In the genomic region with DNA sequence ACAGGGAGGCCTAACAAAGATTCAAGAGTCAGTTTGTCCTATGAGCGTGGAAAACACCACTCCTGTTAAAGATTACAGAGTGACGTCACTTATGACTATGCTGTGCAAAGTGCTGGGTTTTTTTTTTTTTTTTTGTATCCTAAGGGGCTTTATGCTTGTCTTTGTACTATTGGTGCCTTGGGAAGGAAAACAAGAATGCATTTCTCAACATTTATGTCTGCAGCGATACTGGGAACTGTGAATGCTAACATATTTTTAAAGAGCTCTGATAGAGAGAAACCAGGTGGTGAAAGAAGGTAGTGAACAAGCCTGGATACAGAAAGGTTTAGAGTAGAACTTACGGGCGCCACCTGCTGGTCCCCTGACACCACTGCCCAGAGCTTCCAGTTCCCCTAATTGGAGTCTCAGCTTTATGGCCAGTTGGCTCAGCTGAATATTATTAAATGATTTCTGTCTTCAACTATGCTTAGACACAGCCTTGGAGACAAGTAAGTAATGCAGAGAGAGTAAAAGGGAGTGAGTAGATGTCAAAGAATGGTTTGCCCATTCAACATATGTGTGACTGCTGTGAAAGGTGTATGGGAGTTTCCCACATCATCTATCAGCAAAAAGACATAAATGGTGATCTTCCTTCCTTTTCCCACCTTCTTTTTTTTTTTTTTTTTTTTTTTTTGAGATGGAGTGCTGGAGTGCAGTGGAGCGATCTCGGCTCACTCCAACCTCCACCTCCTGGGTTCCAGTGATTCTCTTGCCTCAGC, we compare ENCODE assay signal across 8 cellular contexts.
DNase-seq lines count a peak whose midpoint lies in the region; ATAC-seq and TF ChIP-seq lines count a peak whose summit lies in the region.

No MANE protein-coding gene starts in this region.

- H3K27me3 ChIP-seq in IMR-90 (ENCODE audit: control insufficient read depth, insufficient read depth, low read length) (no peaks in the 10 kb centered on the region), PC-9 (ENCODE audit: insufficient read depth, low read depth) (no peaks in the 10 kb centered on the region), esophagus squamous epithelium (no peaks in the 10 kb centered on the region)

- H3K4me3 ChIP-seq in IMR-90 (ENCODE audit: insufficient read depth, low read depth, low read length) (no peak overlapping the region), PC-9 (no peak overlapping the region), esophagus squamous epithelium (no peak overlapping the region)

- peak; percentile 96 for TF ChIP-seq CTCF in IMR-90 (conservative IDR thresholded peaks at IDR 0.05; ENCODE audit: low read depth, low read length)
- TF ChIP-seq CTCF in PC-9 (conservative IDR thresholded peaks at IDR 0.05) = peak; percentile 87
- peak; percentile 67 to 93 (median 87) for TF ChIP-seq CTCF in esophagus squamous epithelium (IDR thresholded peaks at IDR 0.05)
- TF ChIP-seq CTCF in nephron progenitor cell (IDR thresholded peaks at IDR 0.05) = peak; percentile 90

- H3K4me3 Mint-ChIP-seq in activated T-cell treated with anti-CD3 and anti-CD28 coated beads, Interleukin-2, amount 50 U/mL, for 24 hours = no peak overlapping the region
- H3K4me3 Mint-ChIP-seq in nephron progenitor cell = no peak overlapping the region

- in situ Hi-C loops in IMR-90 (cut with MboI; ENCODE audit: low sequenced_read_pairs) = loop anchor here (5.0 to 25.0 kb wide), 2 partner anchors 645 to 1045 kb away; no protein-coding TSS in a partner anchor

- H3K27ac ChIP-seq in IMR-90 (ENCODE audit: insufficient read depth, low read length) (no peak overlapping the region), PC-9 (no peak overlapping the region), esophagus squamous epithelium (no peak overlapping the region)

- H2BK15ac ChIP-seq in IMR-90 (ENCODE audit: low read depth, low read length) = no peak overlapping the region

- dilution Hi-C loops in IMR-90 (cut with HindIII; ENCODE audit: low sequenced_read_pairs, unreplicated experiment) = no loop called here

- H3F3A ChIP-seq in PC-9 (ENCODE audit: insufficient read depth, low read depth) = no peaks in the 10 kb centered on the region

- WGBS in IMR-90 (ENCODE audit: extremely low coverage in 2 of 2, insufficient read length in 1 of 2), 2 experiments = no CpG with 5 or more reads among the region's 7 CpGs
- 24 to 28% methylated on average over 7 of the region's 7 CpGs for WGBS in esophagus squamous epithelium, 2 donors

- TF ChIP-seq RAD21 in IMR-90 (IDR thresholded peaks at IDR 0.05; ENCODE audit: low read length) = peak; percentile 90

- no peak overlapping the region for H2BK20ac ChIP-seq in IMR-90 (ENCODE audit: low read depth, low read length)

- CTCF ChIA-PET in IMR-90 (lab: Yijun Ruan, JAX) = interaction anchor here (0.6 to 2.3 kb wide), 25 partner anchors 8 to 1215 kb away, joined by 3 to 10 read pairs (median 3); no protein-coding TSS in a partner anchor
- CTCF ChIA-PET in PC-9 (lab: Charles Lee) = interaction anchor here (0.6 to 1.1 kb wide), 11 partner anchors 12 to 1303 kb away, joined by 3 to 18 read pairs (median 7); no protein-coding TSS in a partner anchor

- no peak overlapping the region for H3K14ac ChIP-seq in IMR-90 (replicated peaks; ENCODE audit: low read depth, low read length)

- H3K4me2 ChIP-seq in IMR-90 (ENCODE audit: low read depth, low read length) (no peak overlapping the region), PC-9 (no peak overlapping the region)

- no peak overlapping the region for H3K23ac ChIP-seq in IMR-90 (ENCODE audit: low read depth, low read length)

- H3K4me1 ChIP-seq in IMR-90 (ENCODE audit: control insufficient read depth, insufficient read depth, low read length) (no peaks in the 10 kb centered on the region), PC-9 (replicated peaks; ENCODE audit: insufficient read depth) (no peaks in the 10 kb centered on the region; the same call in 1 of the 2 replicates), esophagus squamous epithelium (no peaks in the 10 kb centered on the region)

- no peak overlapping the region for H3K18ac ChIP-seq in IMR-90 (ENCODE audit: low read depth, low read length)

- no peak overlapping the region for H3K9ac ChIP-seq in IMR-90 (ENCODE audit: low read depth, low read length)

- H3K4ac ChIP-seq in IMR-90 (ENCODE audit: low read depth, low read length) = no peak overlapping the region

- H2AK5ac ChIP-seq in IMR-90 (ENCODE audit: low read depth, low read length) = no peak overlapping the region

- no peaks in the 10 kb centered on the region for H3K27me3 Mint-ChIP-seq in activated T-cell treated with anti-CD3 and anti-CD28 coated beads, Interleukin-2, amount 50 U/mL, for 24 hours
- H3K27me3 Mint-ChIP-seq in nephron progenitor cell (ENCODE audit: low read depth, poor library complexity) = peaks cover 14% of the 10 kb centered on the region

- no peaks in the 10 kb centered on the region for H3K79me2 ChIP-seq in PC-9 (ENCODE audit: low read depth)

- DNase-seq in DMS53 (lab: John Stamatoyannopoulos, UW) (peak; percentile 72), IMR-90 (peak; percentile 81), PC-9 (peak; percentile 56 to 70), esophagus squamous epithelium (lab: John Stamatoyannopoulos, UW) (no peak), nephron progenitor cell (peak; percentile 81)
- DNase-seq in activated T-cell treated with anti-CD3 and anti-CD28 coated beads, Interleukin-2, amount 50 U/mL, for 24 hours = peak; percentile 82
- peak; percentile 81 for DNase-seq in stimulated activated naive CD8-positive, alpha-beta T cell treated with anti-CD3 and anti-CD28 coated beads, Interleukin-15, Interleukin-2, amounts not matched to agents 100 U/mL and 50 U/mL, for 24 hours

- H3K9me1 ChIP-seq in IMR-90 (ENCODE audit: insufficient read depth, low read length) = no peaks in the 10 kb centered on the region

- H3K9me3 ChIP-seq in IMR-90 (ENCODE audit: control insufficient read depth, insufficient read depth, low read length) (no peaks in the 10 kb centered on the region), PC-9 (ENCODE audit: insufficient read depth, low read depth) (no peaks in the 10 kb centered on the region), esophagus squamous epithelium (no peaks in the 10 kb centered on the region)

- no peak overlapping the region for H4K5ac ChIP-seq in IMR-90 (ENCODE audit: low read depth, low read length)

- no peaks in the 10 kb centered on the region for H3K36me3 ChIP-seq in IMR-90 (ENCODE audit: control insufficient read depth, insufficient read depth, low read length)
- H3K36me3 ChIP-seq in PC-9 (ENCODE audit: low read depth) = no peaks in the 10 kb centered on the region
- no peaks in the 10 kb centered on the region for H3K36me3 ChIP-seq in esophagus squamous epithelium

- TF ChIP-seq POLR2A in IMR-90 (IDR thresholded peaks at IDR 0.05; ENCODE audit: low read depth, low read length) (no peak), esophagus squamous epithelium (IDR thresholded peaks at IDR 0.05) (no peak)

- no peak overlapping the region for H4K91ac ChIP-seq in IMR-90 (ENCODE audit: insufficient read depth, low read depth, low read length)

- no peak overlapping the region for H4K8ac ChIP-seq in IMR-90 (ENCODE audit: low read depth in 2 of 2, low read length in 2 of 2)

- H2AFZ ChIP-seq in IMR-90 (replicated peaks; ENCODE audit: low read length, poor library complexity) = no peak overlapping the region
- no peak overlapping the region for H2AFZ ChIP-seq in PC-9

- ATAC-seq in GM21529 (IDR thresholded peaks at IDR 0.05; ENCODE audit: unreplicated experiment) (peak; percentile 99), IMR-90 (ENCODE audit: low read depth) (peak; percentile 99)
- ATAC-seq in stimulated activated naive CD8-positive, alpha-beta T cell treated with anti-CD3 and anti-CD28 coated beads, Interleukin-15, Interleukin-2, amounts not matched to agents 100 U/mL and 50 U/mL, for 24 hours = peak; percentile 88

- peaks cover 2% of the 10 kb centered on the region for H3K36me3 Mint-ChIP-seq in activated T-cell treated with anti-CD3 and anti-CD28 coated beads, Interleukin-2, amount 50 U/mL, for 24 hours (ENCODE audit: low read depth)
- H3K36me3 Mint-ChIP-seq in nephron progenitor cell (ENCODE audit: low read depth) = peaks cover 5% of the 10 kb centered on the region

- H3K27ac Mint-ChIP-seq in activated T-cell treated with anti-CD3 and anti-CD28 coated beads, Interleukin-2, amount 50 U/mL, for 24 hours = no peak overlapping the region
- no peak overlapping the region for H3K27ac Mint-ChIP-seq in nephron progenitor cell

- no peak overlapping the region for H2BK5ac ChIP-seq in IMR-90 (ENCODE audit: low read depth, low read length, poor library complexity, severe bottlenecking)

- peaks cover 8% of the 10 kb centered on the region for H3K9me3 Mint-ChIP-seq in activated T-cell treated with anti-CD3 and anti-CD28 coated beads, Interleukin-2, amount 50 U/mL, for 24 hours
- peaks cover 15% of the 10 kb centered on the region for H3K9me3 Mint-ChIP-seq in nephron progenitor cell

- POLR2A ChIA-PET in IMR-90 (lab: Charles Lee; ENCODE audit: unreplicated experiment) = no interaction called here
- POLR2A ChIA-PET in PC-9 (lab: Charles Lee; ENCODE audit: unreplicated experiment) = no interaction called here

- no peak overlapping the region for H2AK9ac ChIP-seq in IMR-90 (replicated peaks; ENCODE audit: low read depth, low read length, poor library complexity)

- H3K9me2 ChIP-seq in PC-9 (ENCODE audit: insufficient read depth) = no peaks in the 10 kb centered on the region

- H3K56ac ChIP-seq in IMR-90 (ENCODE audit: extremely low read depth, insufficient read depth, low read length) = no peak overlapping the region

- H3K79me1 ChIP-seq in IMR-90 (ENCODE audit: low read depth in 1 of 2, low read length in 2 of 2) = no peaks in the 10 kb centered on the region

- intact Hi-C loops in IMR-90 (cut with micrococcal nuclease) = loop anchor here (1.0 to 10.0 kb wide), 9 partner anchors 91 to 1033 kb away; no protein-coding TSS in a partner anchor
- intact Hi-C loops in PC-9 (cut with micrococcal nuclease; ENCODE audit: unreplicated experiment) = loop anchor here (1.0 to 2.0 kb wide), 3 partner anchors 282 to 863 kb away; no protein-coding TSS in a partner anchor
- intact Hi-C loops in esophagus squamous epithelium (cut with DNase I) = loop anchor here (10.0 kb wide), 1 partner anchor 283 kb away; no protein-coding TSS in a partner anchor

- peaks cover 10% of the 10 kb centered on the region for H3K4me1 Mint-ChIP-seq in activated T-cell treated with anti-CD3 and anti-CD28 coated beads, Interleukin-2, amount 50 U/mL, for 24 hours (ENCODE audit: low read depth)
- peaks cover 31% of the 10 kb centered on the region for H3K4me1 Mint-ChIP-seq in nephron progenitor cell

- peak overlapping the region; percentile 26; the same call in 1 of the 2 replicates for H2BK120ac ChIP-seq in IMR-90 (ENCODE audit: low read depth, low read length)

- BruUV-seq in IMR-90 (replicated peaks; lab: Mats Ljungman, UMichigan) = no TSS peak
- no TSS peak for BruUV-seq in PC-9 (replicated peaks; lab: Mats Ljungman, UMichigan)

- H4K20me1 ChIP-seq in IMR-90 (ENCODE audit: insufficient read depth, low read length) (no peaks in the 10 kb centered on the region), PC-9 (ENCODE audit: insufficient read depth) (no peaks in the 10 kb centered on the region)

TF ChIP-seq in IMR-90, 13 proteins besides CTCF, POLR2A, EP300 and RAD21:
- TF ChIP-seq SMC3 (IDR thresholded peaks at IDR 0.05; ENCODE audit: low read depth, low read length) = peak; percentile 97
- TF ChIP-seq RFX5 (IDR thresholded peaks at IDR 0.05; ENCODE audit: low read depth, low read length) = no peak
- no peak for TF ChIP-seq FOS (IDR thresholded peaks at IDR 0.05; ENCODE audit: low read depth, low read length)
- TF ChIP-seq MAFK (IDR thresholded peaks at IDR 0.05; ENCODE audit: low read depth, low read length) = no peak
